Comparison of ENCODE assay signal across 22 cellular contexts in genomic region chr3:188904670-188905069, GRCh38.
DNase-seq lines count a peak whose midpoint lies in the region; ATAC-seq and TF ChIP-seq lines count a peak whose summit lies in the region.
"Had no signal": no experiment of that assay in that cellular context is flagged by ENCODE, and none has a peak within 500 bp of the region (broad histone marks: within the 10 kb centered on the region; RNA-seq: fewer than 3 reads in every experiment).

No MANE protein-coding gene starts in this region.

- in situ Hi-C loops in mammary epithelial cell (cut with MboI; ENCODE audit: low sequenced_read_pairs in 2 of 2) = no loop called here

- no peak overlapping the region for H3K4me2 ChIP-seq in mammary epithelial cell (ENCODE audit: insufficient read depth, low read depth, low read length)

- no TSS peak for BruUV-seq in mammary epithelial cell (replicated peaks; lab: Mats Ljungman, UMichigan)

- no peak overlapping the region for H3K27ac ChIP-seq in mammary epithelial cell (ENCODE audit: insufficient read depth, low read depth, low read length)
- H3K27ac ChIP-seq: testis had no signal

- no peaks in the 10 kb centered on the region for H3K27me3 ChIP-seq in mammary epithelial cell (ENCODE audit: insufficient read depth, low read length)
- H3K27me3 ChIP-seq: ascending aorta, left lung, testis had no signal

- ATAC-seq in HG03432 (IDR thresholded peaks at IDR 0.05; ENCODE audit: unreplicated experiment) (no peak), GM21381 (IDR thresholded peaks at IDR 0.05; ENCODE audit: unreplicated experiment) (no peak)
- ATAC-seq: T-helper 17 cell had no signal

- DNase-seq in CD14-positive monocyte (ENCODE audit: low spot score) (peak; percentile 55), mammary epithelial cell (peak; percentile 30), iris pigment epithelial cell (ENCODE audit: low read depth) (peak; percentile 84), Kasumi-1 (lab: John Stamatoyannopoulos, UW) (no peak), mucosa of gallbladder (ENCODE audit: low spot score) (no peak)
- DNase-seq: activated CD4-positive, alpha-beta memory T cell treated with anti-CD3 and anti-CD28 coated beads for 36 hours; activated naive CD4-positive, alpha-beta T cell treated with Interleukin-2 at 50 U/mL for 16 hours; activated T-cell treated with anti-CD3 and anti-CD28 coated beads, Interleukin-2, amount 50 U/mL, for 1 hour; DMS79 treated with DMSO at 0.1 percent for 48 hours; KBM-7; left lung; NCI-H1105 treated with DMSO at 0.1 percent for 48 hours; NCI-H526 treated with DMSO at 0.1 percent for 48 hours; retina; SIG-M5; stimulated activated CD4-positive, alpha-beta T cell treated with anti-CD3 and anti-CD28 coated beads, Interleukin-15, amount 100 ng/mL, for 24 hours; T-helper 17 cell; testis had no signal

- peaks cover 0 to 6% (median 2%) of the 10 kb centered on the region in 7 donors for H3K9me3 Mint-ChIP-seq in CD14-positive monocyte
- H3K9me3 Mint-ChIP-seq: activated CD4-positive, alpha-beta memory T cell treated with anti-CD3 and anti-CD28 coated beads for 36 hours had no signal

- peaks cover 0 to 2% (median 0%) of the 10 kb centered on the region in 3 donors for H3K27me3 Mint-ChIP-seq in CD14-positive monocyte (ENCODE audit: low read depth in 3 of 3)
- H3K27me3 Mint-ChIP-seq: activated CD4-positive, alpha-beta memory T cell treated with anti-CD3 and anti-CD28 coated beads for 36 hours; T-helper 17 cell had no signal

- dilution Hi-C loops in mammary epithelial cell (cut with HindIII; ENCODE audit: low sequenced_read_pairs) = no loop called here

- no peak overlapping the region for H3K9ac ChIP-seq in mammary epithelial cell (ENCODE audit: insufficient read depth, low read length)

- TF ChIP-seq RAD21 in Ishikawa (IDR thresholded peaks at IDR 0.05; ENCODE audit: low read depth) = no peak

- peaks cover 58% of the 10 kb centered on the region for H3K4me1 Mint-ChIP-seq in CD14-positive monocyte

- peaks cover 23% of the 10 kb centered on the region for H3K4me1 ChIP-seq in mammary epithelial cell (ENCODE audit: insufficient read depth, low read length)

- no peaks in the 10 kb centered on the region for H3K36me3 ChIP-seq in mammary epithelial cell (ENCODE audit: insufficient read depth, low read length)
- H3K36me3 ChIP-seq: ascending aorta, left lung had no signal

- H3K4me3 ChIP-seq in mammary epithelial cell (replicated peaks in 1 of 3; ENCODE audit: insufficient read depth in 1 of 3, low read depth in 2 of 3, low read length in 3 of 3) = no peak overlapping the region
- H3K4me3 ChIP-seq: ascending aorta, left lung, testis had no signal

- intact Hi-C loops in CD14-positive monocyte (cut with micrococcal nuclease) (loop anchor here in 1 of 2 donors (10.0 kb wide), 1 partner anchor 60 kb away; no protein-coding TSS in a partner anchor), mammary epithelial cell (cut with micrococcal nuclease) (loop anchor here (5.0 kb wide), 1 partner anchor 52 kb away; no protein-coding TSS in a partner anchor)

- no peak overlapping the region for H3K4me3 Mint-ChIP-seq in CD14-positive monocyte
- H3K4me3 Mint-ChIP-seq: activated CD4-positive, alpha-beta memory T cell treated with anti-CD3 and anti-CD28 coated beads for 36 hours; T-helper 17 cell had no signal

- no peak for TF ChIP-seq EP300 in Ishikawa (IDR thresholded peaks at IDR 0.05; ENCODE audit: borderline replicate concordance)

- no peaks in the 10 kb centered on the region for H3K9me3 ChIP-seq in mammary epithelial cell (replicated peaks; ENCODE audit: insufficient read depth, low read length)
- H3K9me3 ChIP-seq: ascending aorta, left lung, testis had no signal

- no peaks in the 10 kb centered on the region for H4K20me1 ChIP-seq in mammary epithelial cell (ENCODE audit: insufficient read depth, low read length)

- no peak for TF ChIP-seq CTCF in CD14-positive monocyte (IDR thresholded peaks at IDR 0.05)
- TF ChIP-seq CTCF in mammary epithelial cell (conservative IDR thresholded peaks at IDR 0.05 in 1 of 2, IDR thresholded peaks at IDR 0.05 in 1 of 2; ENCODE audit: extremely low read depth in 1 of 2, insufficient read depth in 1 of 2, low read depth in 1 of 2, low read length in 2 of 2) = no peak

- 8% methylated on average over 1 of the region's 1 CpG for WGBS in mammary epithelial cell (ENCODE audit: low coverage, missing lambda C conversion rate)

- peaks cover 3 to 13% of the 10 kb centered on the region in 2 donors for H3K36me3 Mint-ChIP-seq in CD14-positive monocyte
- H3K36me3 Mint-ChIP-seq: activated CD4-positive, alpha-beta memory T cell treated with anti-CD3 and anti-CD28 coated beads for 36 hours had no signal

- H2AFZ ChIP-seq in mammary epithelial cell (ENCODE audit: low read depth, low read length) = no peak overlapping the region

- H3K79me2 ChIP-seq in mammary epithelial cell (ENCODE audit: insufficient read depth, low read length) = no peaks in the 10 kb centered on the region

- CTCF ChIA-PET in mammary epithelial cell (lab: Charles Lee; ENCODE audit: low non-redundant PET) = interaction anchor here (0.6 kb wide), 2 partner anchors 9 to 1165 kb away, joined by 5 read pairs; no protein-coding TSS in a partner anchor

- H3K27ac Mint-ChIP-seq in CD14-positive monocyte = peak overlapping the region; percentile 92 to 97 (median 94)
- H3K27ac Mint-ChIP-seq: activated CD4-positive, alpha-beta memory T cell treated with anti-CD3 and anti-CD28 coated beads for 36 hours; T-helper 17 cell had no signal

TF ChIP-seq in Ishikawa, 13 proteins besides CTCF, POLR2A, EP300 and RAD21:
- TF ChIP-seq, protein P1, sequence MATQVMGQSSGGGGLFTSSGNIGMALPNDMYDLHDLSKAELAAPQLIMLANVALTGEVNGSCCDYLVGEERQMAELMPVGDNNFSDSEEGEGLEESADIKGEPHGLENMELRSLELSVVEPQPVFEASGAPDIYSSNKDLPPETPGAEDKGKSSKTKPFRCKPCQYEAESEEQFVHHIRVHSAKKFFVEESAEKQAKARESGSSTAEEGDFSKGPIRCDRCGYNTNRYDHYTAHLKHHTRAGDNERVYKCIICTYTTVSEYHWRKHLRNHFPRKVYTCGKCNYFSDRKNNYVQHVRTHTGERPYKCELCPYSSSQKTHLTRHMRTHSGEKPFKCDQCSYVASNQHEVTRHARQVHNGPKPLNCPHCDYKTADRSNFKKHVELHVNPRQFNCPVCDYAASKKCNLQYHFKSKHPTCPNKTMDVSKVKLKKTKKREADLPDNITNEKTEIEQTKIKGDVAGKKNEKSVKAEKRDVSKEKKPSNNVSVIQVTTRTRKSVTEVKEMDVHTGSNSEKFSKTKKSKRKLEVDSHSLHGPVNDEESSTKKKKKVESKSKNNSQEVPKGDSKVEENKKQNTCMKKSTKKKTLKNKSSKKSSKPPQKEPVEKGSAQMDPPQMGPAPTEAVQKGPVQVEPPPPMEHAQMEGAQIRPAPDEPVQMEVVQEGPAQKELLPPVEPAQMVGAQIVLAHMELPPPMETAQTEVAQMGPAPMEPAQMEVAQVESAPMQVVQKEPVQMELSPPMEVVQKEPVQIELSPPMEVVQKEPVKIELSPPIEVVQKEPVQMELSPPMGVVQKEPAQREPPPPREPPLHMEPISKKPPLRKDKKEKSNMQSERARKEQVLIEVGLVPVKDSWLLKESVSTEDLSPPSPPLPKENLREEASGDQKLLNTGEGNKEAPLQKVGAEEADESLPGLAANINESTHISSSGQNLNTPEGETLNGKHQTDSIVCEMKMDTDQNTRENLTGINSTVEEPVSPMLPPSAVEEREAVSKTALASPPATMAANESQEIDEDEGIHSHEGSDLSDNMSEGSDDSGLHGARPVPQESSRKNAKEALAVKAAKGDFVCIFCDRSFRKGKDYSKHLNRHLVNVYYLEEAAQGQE (IDR thresholded peaks at IDR 0.05; ENCODE audit: low read depth) = no peak
- peak; percentile 2; the same call in 1 of the 2 replicates for TF ChIP-seq CEBPB (IDR thresholded peaks at IDR 0.05)

Comparison
In these comparisons a context has a peak if more than half of its experiments do, and no peak if none do; other contexts are left out.
1. DNase-seq: peak in CD14-positive monocyte (single experiment), mammary epithelial cell (single experiment) and iris pigment epithelial cell (single experiment); none in Kasumi-1 (0 of 2) and mucosa of gallbladder (single experiment).